Comparison of ENCODE assay signal across 8 cellular contexts in genomic region chr10:110224992-110225391, GRCh38. TPM values are rescaled to one million over a fixed set of nuclear protein-coding genes. Genes with fewer than 3 reads are reported as not detected.
DNase-seq lines count a peak whose midpoint lies in the region; ATAC-seq and TF ChIP-seq lines count a peak whose summit lies in the region.

No MANE protein-coding gene starts in this region.

- H2AK9ac ChIP-seq in IMR-90 (replicated peaks; ENCODE audit: low read depth, low read length, poor library complexity), result no peak overlapping the region

- TF ChIP-seq RAD21 in IMR-90 (IDR thresholded peaks at IDR 0.05; ENCODE audit: low read length), result no peak

- H2AK5ac ChIP-seq in IMR-90 (ENCODE audit: low read depth, low read length), result peak overlapping the region; percentile 66; the same call in 1 of the 2 replicates

- no peak overlapping the region for H2BK20ac ChIP-seq in IMR-90 (ENCODE audit: low read depth, low read length)

- H3K4me3 ChIP-seq in AG04450 (ENCODE audit: low read depth, low read length) (peak overlapping the region; percentile 49; the same call in 1 of the 2 replicates), IMR-90 (ENCODE audit: insufficient read depth, low read depth, low read length) (no peak overlapping the region), brain microvascular endothelial cell (ENCODE audit: low read depth, low read length) (peak overlapping the region; percentile 81)
- H3K4me3 ChIP-seq in naive thymus-derived CD4-positive, alpha-beta T cell (ENCODE audit: low read length), result no peak overlapping the region

- H3K36me3 ChIP-seq in IMR-90 (ENCODE audit: control insufficient read depth, insufficient read depth, low read length) (peaks cover 5% of the 10 kb centered on the region; the same call in 1 of the 2 replicates), brain microvascular endothelial cell (replicated peaks) (no peaks in the 10 kb centered on the region)
- H3K36me3 ChIP-seq in naive thymus-derived CD4-positive, alpha-beta T cell (ENCODE audit: control insufficient read depth in 2 of 3, insufficient read depth in 3 of 3, low read length in 3 of 3), result peaks cover 0 to 4% (median 0%) of the 10 kb centered on the region in 3 experiments

- H3K56ac ChIP-seq in IMR-90 (ENCODE audit: extremely low read depth, insufficient read depth, low read length), result no peak overlapping the region

- no peak overlapping the region for H2BK120ac ChIP-seq in IMR-90 (ENCODE audit: low read depth, low read length)

- POLR2A ChIA-PET in AG04450 (lab: Yijun Ruan, JAX) (no interaction called here), IMR-90 (lab: Charles Lee; ENCODE audit: unreplicated experiment) (interaction anchor here (0.6 kb wide), 1 partner anchor 30 kb away, joined by 3 read pairs; no protein-coding TSS in a partner anchor)
- POLR2A ChIA-PET in naive thymus-derived CD4-positive, alpha-beta T cell (lab: Charles Lee), result interaction anchor here (0.6 to 10.4 kb wide), 4 partner anchors 14 to 246 kb away, joined by 3 to 353 read pairs (median 4); partner anchors contain the start of genes MXI1 and SMNDC1

- no peak overlapping the region for H3K4ac ChIP-seq in IMR-90 (ENCODE audit: low read depth, low read length)

- H2BK15ac ChIP-seq in IMR-90 (ENCODE audit: low read depth, low read length), result no peak overlapping the region

- dilution Hi-C loops in IMR-90 (cut with HindIII; ENCODE audit: low sequenced_read_pairs, unreplicated experiment), result no loop called here

- H3K9ac ChIP-seq in IMR-90 (ENCODE audit: low read depth, low read length), result no peak overlapping the region; the same call in 1 of the 2 replicates

- no TSS peak for BruUV-seq in IMR-90 (replicated peaks; lab: Mats Ljungman, UMichigan)

- peaks cover 6 to 18% (median 10%) of the 10 kb centered on the region in 5 donors for H3K36me3 Mint-ChIP-seq in naive thymus-derived CD4-positive, alpha-beta T cell

- no peak overlapping the region; the same call in 1 of the 2 replicates for H3K14ac ChIP-seq in IMR-90 (replicated peaks; ENCODE audit: low read depth, low read length)

- peak overlapping the region; percentile 85 to 97 (median 88) for H3K4me3 Mint-ChIP-seq in naive thymus-derived CD4-positive, alpha-beta T cell

- H3K23ac ChIP-seq in IMR-90 (ENCODE audit: low read depth, low read length), result no peak overlapping the region

- ATAC-seq in IMR-90 (ENCODE audit: low read depth), result no peak
- no peak for ATAC-seq in naive thymus-derived CD4-positive, alpha-beta T cell
- no peak for ATAC-seq in GM19395 (IDR thresholded peaks at IDR 0.05; ENCODE audit: unreplicated experiment)

- H2BK5ac ChIP-seq in IMR-90 (ENCODE audit: low read depth, low read length, poor library complexity, severe bottlenecking), result no peak overlapping the region

- H3K4me1 ChIP-seq in IMR-90 (ENCODE audit: control insufficient read depth, insufficient read depth, low read length), result peaks cover 9% of the 10 kb centered on the region
- H3K4me1 ChIP-seq in naive thymus-derived CD4-positive, alpha-beta T cell (ENCODE audit: control insufficient read depth in 2 of 2, insufficient read depth in 2 of 2, low read length in 2 of 2), result peaks cover 16 to 27% of the 10 kb centered on the region in 2 donors

- no peak overlapping the region for H3K18ac ChIP-seq in IMR-90 (ENCODE audit: low read depth, low read length)

- peaks cover 24 to 69% (median 45%) of the 10 kb centered on the region in 7 donors for H3K4me1 Mint-ChIP-seq in naive thymus-derived CD4-positive, alpha-beta T cell

- no peak overlapping the region for H4K5ac ChIP-seq in IMR-90 (ENCODE audit: low read depth, low read length)

- no peaks in the 10 kb centered on the region for H3K27me3 ChIP-seq in AG04450 (ENCODE audit: control insufficient read depth, insufficient read depth, low read length)
- no peaks in the 10 kb centered on the region for H3K27me3 ChIP-seq in IMR-90 (ENCODE audit: control insufficient read depth, insufficient read depth, low read length)
- H3K27me3 ChIP-seq in brain microvascular endothelial cell (replicated peaks), result no peaks in the 10 kb centered on the region
- H3K27me3 ChIP-seq in naive thymus-derived CD4-positive, alpha-beta T cell (ENCODE audit: control insufficient read depth in 2 of 2, insufficient read depth in 2 of 2, low read length in 2 of 2), result no peaks in the 10 kb centered on the region

- H3K9me3 ChIP-seq in AG04450 (ENCODE audit: control insufficient read depth, insufficient read depth, low read length) (no peaks in the 10 kb centered on the region; the same call in 1 of the 2 replicates), IMR-90 (ENCODE audit: control insufficient read depth, insufficient read depth, low read length) (no peaks in the 10 kb centered on the region)
- H3K9me3 ChIP-seq in naive thymus-derived CD4-positive, alpha-beta T cell (ENCODE audit: control insufficient read depth in 2 of 3, low read length in 3 of 3), result no peaks in the 10 kb centered on the region

- peak overlapping the region in 1 of 2 experiments; percentile 74; a peak in 1 of 4 replicates for H4K8ac ChIP-seq in IMR-90 (ENCODE audit: low read depth in 2 of 2, low read length in 2 of 2)

- H3K9me3 Mint-ChIP-seq in naive thymus-derived CD4-positive, alpha-beta T cell, result no peaks in the 10 kb centered on the region

- peak overlapping the region; percentile 65 for H3K4me2 ChIP-seq in IMR-90 (ENCODE audit: low read depth, low read length)

- H3K79me1 ChIP-seq in IMR-90 (ENCODE audit: low read depth in 1 of 2, low read length in 2 of 2), result no peaks in the 10 kb centered on the region; a peak in 2 of 4 replicates

- peaks cover 3% of the 10 kb centered on the region for H4K20me1 ChIP-seq in IMR-90 (ENCODE audit: insufficient read depth, low read length)

- TF ChIP-seq POLR2A in IMR-90 (IDR thresholded peaks at IDR 0.05; ENCODE audit: low read depth, low read length), result no peak

- no peak for DNase-seq in AG04450 (ENCODE audit: low read depth, low spot score)
- DNase-seq in IMR-90, result no peak
- DNase-seq in brain microvascular endothelial cell, result no peak
- DNase-seq in naive thymus-derived CD4-positive, alpha-beta T cell, result no peak
- no peak for DNase-seq in NOMO-1 (lab: John Stamatoyannopoulos, UW; ENCODE audit: unreplicated experiment in 2 of 2)
- no peak for DNase-seq in NCI-H446 (lab: John Stamatoyannopoulos, UW)
- DNase-seq in kidney tubule cell (ENCODE audit: low spot score), result no peak

- no peak overlapping the region for H2AFZ ChIP-seq in IMR-90 (replicated peaks; ENCODE audit: low read length, poor library complexity)

- H3K9me1 ChIP-seq in IMR-90 (ENCODE audit: insufficient read depth, low read length), result no peaks in the 10 kb centered on the region

- WGBS in IMR-90 (ENCODE audit: extremely low coverage in 2 of 2, insufficient read length in 1 of 2), 2 experiments, result no CpG with 5 or more reads among the region's 9 CpGs

- H3K27ac ChIP-seq in AG04450 (ENCODE audit: low read depth, low read length) (no peak overlapping the region), IMR-90 (ENCODE audit: insufficient read depth, low read length) (no peak overlapping the region), brain microvascular endothelial cell (no peak overlapping the region)
- peak overlapping the region; percentile 92 for H3K27ac ChIP-seq in naive thymus-derived CD4-positive, alpha-beta T cell (ENCODE audit: low read depth, low read length)

- H3K27ac Mint-ChIP-seq in naive thymus-derived CD4-positive, alpha-beta T cell, result peak overlapping the region; percentile 23 to 96 (median 82)

- TF ChIP-seq CTCF in AG04450 (IDR thresholded peaks at IDR 0.05; ENCODE audit: low read depth, low read length), result no peak
- no peak for TF ChIP-seq CTCF in IMR-90 (conservative IDR thresholded peaks at IDR 0.05; ENCODE audit: low read depth, low read length)
- TF ChIP-seq CTCF in brain microvascular endothelial cell (IDR thresholded peaks at IDR 0.05; ENCODE audit: low read depth, low read length, missing control alignments), result no peak

- in situ Hi-C loops in IMR-90 (cut with MboI; ENCODE audit: low sequenced_read_pairs), result loop anchor here (5.0 kb wide), 1 partner anchor 88 kb away; no protein-coding TSS in a partner anchor
- in situ Hi-C loops in brain microvascular endothelial cell (cut with HindIII; ENCODE audit: low pct_ligation_motif_present, low sequenced_read_pairs), result no loop called here

- no peak overlapping the region for H4K91ac ChIP-seq in IMR-90 (ENCODE audit: insufficient read depth, low read depth, low read length)

- H3K27me3 Mint-ChIP-seq in naive thymus-derived CD4-positive, alpha-beta T cell, result no peaks in the 10 kb centered on the region

- CTCF ChIA-PET in AG04450 (lab: Charles Lee), result interaction anchor here (0.6 to 2.2 kb wide), 3 partner anchors 14 to 87 kb away, joined by 3 to 16 read pairs (median 11); no protein-coding TSS in a partner anchor
- CTCF ChIA-PET in IMR-90 (lab: Yijun Ruan, JAX), result interaction anchor here (1.6 kb wide), 1 partner anchor 87 kb away, joined by 6 read pairs; no protein-coding TSS in a partner anchor
- CTCF ChIA-PET in naive thymus-derived CD4-positive, alpha-beta T cell (lab: Charles Lee), result interaction anchor here (1.0 to 6.5 kb wide), 2 partner anchors 9 to 15 kb away, joined by 3 to 95 read pairs; partner anchors contain the start of gene MXI1

- intact Hi-C loops in IMR-90 (cut with micrococcal nuclease), result loop anchor here (5.0 kb wide), 2 partner anchors 218 to 343 kb away; partner anchors contain the start of gene ADD3
- intact Hi-C loops in naive thymus-derived CD4-positive, alpha-beta T cell (cut with micrococcal nuclease), result loop anchor here (1.0 to 5.0 kb wide), 10 partner anchors 69 to 647 kb away; partner anchors contain the start of genes PDCD4 (in 1 of the 2) and SMC3 (in 1 of the 2)

TF ChIP-seq in IMR-90, 13 proteins besides CTCF, POLR2A, EP300 and RAD21 (continues in another document):
- TF ChIP-seq FOS (IDR thresholded peaks at IDR 0.05; ENCODE audit: low read depth, low read length), result no peak
- no peak for TF ChIP-seq RCOR1 (IDR thresholded peaks at IDR 0.05; ENCODE audit: insufficient replicate concordance, low read length)
- TF ChIP-seq, protein P1, sequence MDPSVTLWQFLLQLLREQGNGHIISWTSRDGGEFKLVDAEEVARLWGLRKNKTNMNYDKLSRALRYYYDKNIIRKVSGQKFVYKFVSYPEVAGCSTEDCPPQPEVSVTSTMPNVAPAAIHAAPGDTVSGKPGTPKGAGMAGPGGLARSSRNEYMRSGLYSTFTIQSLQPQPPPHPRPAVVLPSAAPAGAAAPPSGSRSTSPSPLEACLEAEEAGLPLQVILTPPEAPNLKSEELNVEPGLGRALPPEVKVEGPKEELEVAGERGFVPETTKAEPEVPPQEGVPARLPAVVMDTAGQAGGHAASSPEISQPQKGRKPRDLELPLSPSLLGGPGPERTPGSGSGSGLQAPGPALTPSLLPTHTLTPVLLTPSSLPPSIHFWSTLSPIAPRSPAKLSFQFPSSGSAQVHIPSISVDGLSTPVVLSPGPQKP (IDR thresholded peaks at IDR 0.05; ENCODE audit: borderline replicate concordance, low read depth, low read length), result no peak

RNA-seq across cellular contexts. Expression of gene MXI1, which starts 17.6 kb away (rescaled TPM):
- polyA plus RNA-seq in AG04450 (2011; rRNA removed) (13.7 and 17.3 TPM in 2 replicates), IMR-90 (2012; rRNA removed) (4.5 and 7.2 TPM in 2 replicates)
- polyA minus RNA-seq in AG04450 (2011; rRNA and poly(A)+ RNA removed), result 12.0 and 13.5 TPM in 2 replicates
- 7.5 and 11.8 TPM in 2 replicates for total RNA-seq in IMR-90 (2012; rRNA removed)
- polyA plus RNA-seq in IMR-90 (2012; cell fraction: cytosol; rRNA removed), result 0.90 and 3.1 TPM in 2 replicates
- 1.8 and 11.5 TPM in 2 replicates for polyA plus RNA-seq in IMR-90 (2012; cell fraction: nucleus; rRNA removed; ENCODE audit: low replicate concordance)
- total RNA-seq in naive thymus-derived CD4-positive, alpha-beta T cell, result 10 to 100 TPM; 36.6 to 57.1 (median 54.9) TPM
- 10 to 100 TPM; 46.1 to 52.7 TPM for polyA plus RNA-seq in naive thymus-derived CD4-positive, alpha-beta T cell

Comparison
In these comparisons a context has a peak if more than half of its experiments do, and no peak if none do; other contexts are left out.
1. H3K4me3 ChIP-seq: peak in AG04450 (single experiment) and brain microvascular endothelial cell (single experiment); none in IMR-90 (single experiment) and naive thymus-derived CD4-positive, alpha-beta T cell (single experiment).